Comparison of ENCODE assay signal across 8 cellular contexts in the genomic region with DNA sequence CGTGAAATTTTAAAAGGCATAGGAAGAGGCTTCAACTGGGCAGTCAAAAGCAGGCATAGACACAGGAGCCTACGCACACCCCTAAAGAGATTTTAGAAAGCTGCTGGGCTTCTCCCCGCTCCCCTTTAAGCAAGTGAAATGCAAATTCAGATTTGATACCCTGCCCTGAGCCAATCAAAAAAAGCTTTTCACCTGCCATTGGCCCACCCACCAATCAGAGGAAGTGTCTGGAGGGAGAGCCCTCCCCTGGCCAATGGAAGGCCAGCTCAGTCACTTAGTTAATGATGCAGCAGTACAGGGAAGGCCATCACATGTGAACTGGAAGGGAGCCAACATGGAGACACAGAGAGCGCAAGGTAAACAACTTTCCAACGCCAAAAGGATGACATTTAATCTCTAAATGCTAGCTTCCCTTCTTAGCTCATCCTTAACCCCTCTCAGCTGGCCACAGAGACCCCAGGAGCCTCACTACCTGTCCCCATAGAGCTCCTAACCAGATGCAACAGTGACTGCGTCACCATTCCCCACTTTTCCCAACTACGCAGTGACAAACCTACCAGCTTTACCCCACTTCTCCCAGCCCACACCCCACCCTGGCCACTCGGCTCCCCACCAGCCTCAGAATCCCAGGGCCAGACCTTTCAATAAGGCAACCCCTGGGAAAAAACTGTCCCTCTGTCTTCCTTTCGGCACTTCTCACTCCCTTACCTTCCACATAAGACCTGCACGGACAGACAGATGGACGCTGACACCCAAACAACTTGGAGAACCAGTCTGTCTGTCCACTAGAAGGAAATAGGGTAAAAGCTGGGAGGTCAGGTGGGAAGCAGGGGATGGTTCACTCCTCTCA.
DNase-seq lines count a peak whose midpoint lies in the region; ATAC-seq and TF ChIP-seq lines count a peak whose summit lies in the region.

No MANE protein-coding gene starts in this region.

- H3K79me2 ChIP-seq in HCT116 (ENCODE audit: insufficient read depth, low read length) = peaks cover 24% of the 10 kb centered on the region

- RAD21 ChIA-PET in HCT116 (lab: Charles Lee; ENCODE audit: low non-redundant PET in 1 of 2, low total read pairs in 2 of 2, uncharacterized antibody in 2 of 2, unreplicated experiment in 2 of 2) = no interaction called here

- no TSS peak for BruUV-seq in HCT116 (replicated peaks; lab: Mats Ljungman, UMichigan)

- DNase-seq in DMS 273 (lab: John Stamatoyannopoulos, UW; ENCODE audit: unreplicated experiment) (peak; percentile 43), DMS 273 treated with DMSO at 0.1 percent for 48 hours (lab: John Stamatoyannopoulos, UW) (no peak), HCT116 (ENCODE audit: low read depth, low spot score) (no peak), NCI-H510A treated with DMSO at 0.1 percent for 48 hours (lab: John Stamatoyannopoulos, UW) (peak; percentile 95), glomerular visceral epithelial cell (ENCODE audit: extremely low spot score) (peak; percentile 69), progenitor cell of endocrine pancreas (ENCODE audit: low spot score, unreplicated experiment) (no peak), vagina (ENCODE audit: extremely low spot score in 2 of 2) (no peak)
- peak; percentile 43 for DNase-seq in activated effector memory CD4-positive, alpha-beta T cell treated with Interleukin-2 at 50 U/mL for 16 hours

- intact Hi-C loops in HCT116 (cut with micrococcal nuclease) = no loop called here
- intact Hi-C loops in vagina (cut with DNase I) = no loop called here

- H3K27me3 ChIP-seq in HCT116 (ENCODE audit: insufficient read depth, low read length) (no peaks in the 10 kb centered on the region), vagina (no peaks in the 10 kb centered on the region)

- H3K36me3 ChIP-seq in HCT116 (ENCODE audit: control insufficient read depth in 1 of 2, insufficient read depth in 2 of 2, low read length in 2 of 2) (no peaks in the 10 kb centered on the region), vagina (peaks cover 0 to under 1% of the 10 kb centered on the region in 2 donors)

- no peaks in the 10 kb centered on the region for H3K9me3 ChIP-seq in HCT116 (ENCODE audit: control insufficient read depth in 1 of 2, insufficient read depth in 1 of 2, low read depth in 1 of 2, low read length in 2 of 2)
- no peaks in the 10 kb centered on the region for H3K9me3 ChIP-seq in vagina

- no peak overlapping the region for H3K9ac ChIP-seq in HCT116 (ENCODE audit: low read length)

- no peaks in the 10 kb centered on the region for H3K9me2 ChIP-seq in HCT116 (ENCODE audit: insufficient read depth)

- H3K4me1 ChIP-seq in HCT116 (ENCODE audit: control insufficient read depth in 1 of 2, insufficient read depth in 2 of 2, low read length in 2 of 2) = peaks cover 5 to 16% of the 10 kb centered on the region in 2 experiments; a peak in 2 of 4 replicates
- peaks cover 86% of the 10 kb centered on the region for H3K4me1 ChIP-seq in vagina

- ATAC-seq in HCT116 = peak; percentile 70

- TF ChIP-seq POLR2A in HCT116 (IDR thresholded peaks at IDR 0.05; ENCODE audit: borderline replicate concordance, extremely low read depth, insufficient read depth, insufficient read length) = no peak
- no peak for TF ChIP-seq POLR2A in vagina (IDR thresholded peaks at IDR 0.05)

- CTCF ChIA-PET in HCT116 (lab: Charles Lee) = interaction anchor here (0.8 to 1.7 kb wide), 3 partner anchors 11 to 140 kb away, joined by 3 to 5 read pairs (median 4); no protein-coding TSS in a partner anchor

- H3K27ac ChIP-seq in HCT116 (ENCODE audit: low read depth, low read length) = no peak overlapping the region
- peak overlapping the region; percentile 94 for H3K27ac ChIP-seq in vagina

- TF ChIP-seq CTCF in HCT116 (IDR thresholded peaks at IDR 0.05 in 2 of 3, conservative IDR thresholded peaks at IDR 0.05 in 1 of 3; ENCODE audit: borderline replicate concordance in 1 of 3, insufficient read depth in 1 of 3, low read depth in 2 of 3, low read length in 2 of 3) (no peak), progenitor cell of endocrine pancreas (IDR thresholded peaks at IDR 0.05; ENCODE audit: unreplicated experiment) (no peak), vagina (IDR thresholded peaks at IDR 0.05) (peak in 1 of 3 experiments; percentile 6)

- H3K9me3 Mint-ChIP-seq in progenitor cell of endocrine pancreas (ENCODE audit: low read depth) = no peaks in the 10 kb centered on the region

- H3K27me3 Mint-ChIP-seq in progenitor cell of endocrine pancreas = no peaks in the 10 kb centered on the region

- no peak overlapping the region for H2AFZ ChIP-seq in HCT116 (ENCODE audit: low read depth, low read length, poor library complexity, severe bottlenecking)

- POLR2A ChIA-PET in HCT116 (lab: Charles Lee) = no interaction called here

- H3K4me1 Mint-ChIP-seq in progenitor cell of endocrine pancreas (ENCODE audit: low read depth) = peaks cover 26% of the 10 kb centered on the region

- no peak overlapping the region for H3K4me2 ChIP-seq in HCT116 (ENCODE audit: low read length)

- no peaks in the 10 kb centered on the region for H4K20me1 ChIP-seq in HCT116 (ENCODE audit: insufficient read depth)

- no peak for TF ChIP-seq RAD21 in HCT116 (IDR thresholded peaks at IDR 0.05; ENCODE audit: low read depth)

- no peak overlapping the region for H3K4me3 Mint-ChIP-seq in progenitor cell of endocrine pancreas (ENCODE audit: low read depth)

- peak overlapping the region; percentile 3 for H3K27ac Mint-ChIP-seq in progenitor cell of endocrine pancreas

- peaks cover 6% of the 10 kb centered on the region for H3K36me3 Mint-ChIP-seq in progenitor cell of endocrine pancreas (ENCODE audit: insufficient read depth)

- no peak overlapping the region for H3K4me3 ChIP-seq in HCT116 (replicated peaks in 1 of 2; ENCODE audit: low read depth in 1 of 2, low read length in 2 of 2)
- peak overlapping the region; percentile 57 to 81 for H3K4me3 ChIP-seq in vagina

TF ChIP-seq in HCT116, 20 proteins besides CTCF, POLR2A, EP300 and RAD21:
- no peak for TF ChIP-seq TCF7L2 (IDR thresholded peaks at IDR 0.05; ENCODE audit: borderline replicate concordance, extremely low read depth, insufficient read depth, insufficient read length)
- TF ChIP-seq, protein P1, sequence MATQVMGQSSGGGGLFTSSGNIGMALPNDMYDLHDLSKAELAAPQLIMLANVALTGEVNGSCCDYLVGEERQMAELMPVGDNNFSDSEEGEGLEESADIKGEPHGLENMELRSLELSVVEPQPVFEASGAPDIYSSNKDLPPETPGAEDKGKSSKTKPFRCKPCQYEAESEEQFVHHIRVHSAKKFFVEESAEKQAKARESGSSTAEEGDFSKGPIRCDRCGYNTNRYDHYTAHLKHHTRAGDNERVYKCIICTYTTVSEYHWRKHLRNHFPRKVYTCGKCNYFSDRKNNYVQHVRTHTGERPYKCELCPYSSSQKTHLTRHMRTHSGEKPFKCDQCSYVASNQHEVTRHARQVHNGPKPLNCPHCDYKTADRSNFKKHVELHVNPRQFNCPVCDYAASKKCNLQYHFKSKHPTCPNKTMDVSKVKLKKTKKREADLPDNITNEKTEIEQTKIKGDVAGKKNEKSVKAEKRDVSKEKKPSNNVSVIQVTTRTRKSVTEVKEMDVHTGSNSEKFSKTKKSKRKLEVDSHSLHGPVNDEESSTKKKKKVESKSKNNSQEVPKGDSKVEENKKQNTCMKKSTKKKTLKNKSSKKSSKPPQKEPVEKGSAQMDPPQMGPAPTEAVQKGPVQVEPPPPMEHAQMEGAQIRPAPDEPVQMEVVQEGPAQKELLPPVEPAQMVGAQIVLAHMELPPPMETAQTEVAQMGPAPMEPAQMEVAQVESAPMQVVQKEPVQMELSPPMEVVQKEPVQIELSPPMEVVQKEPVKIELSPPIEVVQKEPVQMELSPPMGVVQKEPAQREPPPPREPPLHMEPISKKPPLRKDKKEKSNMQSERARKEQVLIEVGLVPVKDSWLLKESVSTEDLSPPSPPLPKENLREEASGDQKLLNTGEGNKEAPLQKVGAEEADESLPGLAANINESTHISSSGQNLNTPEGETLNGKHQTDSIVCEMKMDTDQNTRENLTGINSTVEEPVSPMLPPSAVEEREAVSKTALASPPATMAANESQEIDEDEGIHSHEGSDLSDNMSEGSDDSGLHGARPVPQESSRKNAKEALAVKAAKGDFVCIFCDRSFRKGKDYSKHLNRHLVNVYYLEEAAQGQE (IDR thresholded peaks at IDR 0.05; ENCODE audit: low read depth) = no peak
- no peak for TF ChIP-seq JUND (IDR thresholded peaks at IDR 0.05)
- no peak for TF ChIP-seq ELF1 (IDR thresholded peaks at IDR 0.05; ENCODE audit: borderline replicate concordance, low read depth)
- TF ChIP-seq EZH2phosphoT487 (IDR thresholded peaks at IDR 0.05; ENCODE audit: borderline replicate concordance) = no peak
- 0 out of 2 replicates have a peak, but pooled peaks have one; percentile 17 for TF ChIP-seq SP1 (IDR thresholded peaks at IDR 0.05; ENCODE audit: low read depth)

Comparison
In these comparisons a context has a peak if more than half of its experiments do, and no peak if none do; other contexts are left out.
1. DNase-seq: peak in DMS 273 (single experiment), NCI-H510A treated with DMSO at 0.1 percent for 48 hours (single experiment), activated effector memory CD4-positive, alpha-beta T cell treated with Interleukin-2 at 50 U/mL for 16 hours (single experiment) and glomerular visceral epithelial cell (single experiment); none in DMS 273 treated with DMSO at 0.1 percent for 48 hours (single experiment), HCT116 (single experiment), progenitor cell of endocrine pancreas (single experiment) and vagina (0 of 2).
2. H3K4me3 ChIP-seq: peak in vagina (2 of 2); none in HCT116 (0 of 2).